ENCODE assay signal across 13 cellular contexts in genomic region chr3:70811880-70812279, GRCh38.
A peak's percentile ranks its signal among the peaks of the same experiment; 100 is the strongest.
DNase-seq lines count a peak whose midpoint lies in the region; ATAC-seq and TF ChIP-seq lines count a peak whose summit lies in the region.
"Had no signal": no experiment of that assay in that cellular context is flagged by ENCODE, and none has a peak within 500 bp of the region (broad histone marks: within the 10 kb centered on the region; RNA-seq: fewer than 3 reads in every experiment).

No MANE protein-coding gene starts in this region.

- H2AK5ac ChIP-seq in mesendoderm (ENCODE audit: low read length) = no peak overlapping the region

- no peaks in the 10 kb centered on the region for H3K36me3 Mint-ChIP-seq in endodermal cell (ENCODE audit: low read depth)
- H3K36me3 Mint-ChIP-seq: stimulated activated naive B cell treated with anti-CD40 and anti-IgM and Interleukin-4, amounts not matched to agents 10 μg/mL and 1 μg/mL and 100 μg/mL, for 72 hours had no signal

- H4K5ac ChIP-seq in mesendoderm (ENCODE audit: low read length) = no peak overlapping the region

- POLR2A ChIA-PET in BJ (lab: Charles Lee) = no interaction called here

- no peak overlapping the region for H3K4me3 Mint-ChIP-seq in endodermal cell
- H3K4me3 Mint-ChIP-seq: stimulated activated naive B cell treated with anti-CD40 and anti-IgM and Interleukin-4, amounts not matched to agents 10 μg/mL and 1 μg/mL and 100 μg/mL, for 72 hours had no signal

- peaks cover 7% of the 10 kb centered on the region for H3K9me3 Mint-ChIP-seq in endodermal cell

- no peak overlapping the region for H4K8ac ChIP-seq in mesendoderm (ENCODE audit: low read depth, low read length)

- DNase-seq in BJ (ENCODE audit: low read depth) = peak; percentile 52
- peak; percentile 44 for DNase-seq in M059J (ENCODE audit: low read depth)
- no peak for DNase-seq in endodermal cell
- DNase-seq in mesendoderm = peak; percentile 35
- no peak for DNase-seq in HT-29 (ENCODE audit: low spot score)
- DNase-seq in NCI-H345 treated with DMSO at 0.1 percent for 48 hours (lab: John Stamatoyannopoulos, UW; ENCODE audit: unreplicated experiment) = no peak
- no peak for DNase-seq in NCI-H526 treated with DMSO at 0.1 percent for 48 hours (lab: John Stamatoyannopoulos, UW)
- DNase-seq: activated CD4-positive, alpha-beta T cell treated with anti-CD3 and anti-CD28 coated beads, Interleukin-2, amount 50 U/mL, for 4 hours; MG63; stimulated activated naive B cell treated with anti-CD40 and anti-IgM and Interleukin-4, amounts not matched to agents 10 μg/mL and 1 μg/mL and 100 μg/mL, for 72 hours had no signal

- 88 to 100% methylated on average over 1 to 2 of the region's 2 CpGs for WGBS in endodermal cell (ENCODE audit: insufficient coverage in 1 of 2, insufficient read length in 1 of 2), 2 experiments
- WGBS in mesendoderm (ENCODE audit: extremely low coverage, insufficient coverage, low lambda C conversion rate) = no CpG with 5 or more reads among the region's 2 CpGs

- no peaks in the 10 kb centered on the region for H3K27me3 Mint-ChIP-seq in endodermal cell (ENCODE audit: insufficient read depth)

- no peak overlapping the region for H3K23ac ChIP-seq in mesendoderm (ENCODE audit: low read length)

- H3K4me1 Mint-ChIP-seq in endodermal cell = no peaks in the 10 kb centered on the region
- H3K4me1 Mint-ChIP-seq: stimulated activated naive B cell treated with anti-CD40 and anti-IgM and Interleukin-4, amounts not matched to agents 10 μg/mL and 1 μg/mL and 100 μg/mL, for 72 hours had no signal

- no peaks in the 10 kb centered on the region for H3K79me1 ChIP-seq in mesendoderm (ENCODE audit: low read length)

- no peak for ATAC-seq in GM18498 (IDR thresholded peaks at IDR 0.05; ENCODE audit: unreplicated experiment)
- ATAC-seq: body of pancreas had no signal

- CTCF ChIA-PET in BJ (lab: Yijun Ruan, JAX) = no interaction called here

- H3K4ac ChIP-seq in mesendoderm (ENCODE audit: low read depth, low read length) = no peak overlapping the region

- H2BK15ac ChIP-seq in mesendoderm (replicated peaks; ENCODE audit: low read depth) = no peak overlapping the region

- H3K4me3 ChIP-seq in BJ (ENCODE audit: low read depth, low read length) = no peak overlapping the region
- no peak overlapping the region for H3K4me3 ChIP-seq in endodermal cell (ENCODE audit: low read length)
- H3K4me3 ChIP-seq in mesendoderm (ENCODE audit: low read length) = no peak overlapping the region
- H3K4me3 ChIP-seq: body of pancreas, MG63, skin epidermis had no signal

- H2BK120ac ChIP-seq in mesendoderm (ENCODE audit: low read depth, low read length) = no peak overlapping the region

- no peak overlapping the region for H3K4me2 ChIP-seq in mesendoderm (ENCODE audit: low read length)

- H3K27ac Mint-ChIP-seq in endodermal cell = no peak overlapping the region
- H3K27ac Mint-ChIP-seq: stimulated activated naive B cell treated with anti-CD40 and anti-IgM and Interleukin-4, amounts not matched to agents 10 μg/mL and 1 μg/mL and 100 μg/mL, for 72 hours had no signal

- H3K27ac ChIP-seq in endodermal cell (ENCODE audit: low read depth, low read length) (peak overlapping the region; percentile 73), mesendoderm (ENCODE audit: low read depth, low read length) (no peak overlapping the region)
- H3K27ac ChIP-seq: body of pancreas had no signal

- H3K36me3 ChIP-seq in BJ (ENCODE audit: control insufficient read depth, insufficient read depth, low read length) (no peaks in the 10 kb centered on the region), endodermal cell (ENCODE audit: control insufficient read depth, insufficient read depth, low read length) (no peaks in the 10 kb centered on the region), mesendoderm (ENCODE audit: control insufficient read depth, insufficient read depth, low read length) (no peaks in the 10 kb centered on the region)
- H3K36me3 ChIP-seq: MG63 had no signal

- H3K27me3 ChIP-seq in BJ (ENCODE audit: control insufficient read depth, insufficient read depth, low read length) (no peaks in the 10 kb centered on the region), endodermal cell (ENCODE audit: control insufficient read depth, insufficient read depth, low read length, poor library complexity, severe bottlenecking) (no peaks in the 10 kb centered on the region), mesendoderm (ENCODE audit: insufficient read depth, low read length, poor library complexity) (no peaks in the 10 kb centered on the region)
- H3K27me3 ChIP-seq: body of pancreas, MG63 had no signal

- no peaks in the 10 kb centered on the region for H3K79me2 ChIP-seq in mesendoderm (ENCODE audit: control insufficient read depth, insufficient read depth, low read length)

- no peak overlapping the region for H2BK5ac ChIP-seq in mesendoderm (ENCODE audit: low read length)

- H3K4me1 ChIP-seq in endodermal cell (ENCODE audit: control insufficient read depth, insufficient read depth, low read length) (no peaks in the 10 kb centered on the region), mesendoderm (ENCODE audit: control insufficient read depth, low read depth, low read length) (no peaks in the 10 kb centered on the region)
- H3K4me1 ChIP-seq: body of pancreas had no signal

- no peak overlapping the region for H3K9ac ChIP-seq in endodermal cell (ENCODE audit: extremely low read depth, low read length, poor library complexity, severe bottlenecking)
- no peak overlapping the region for H3K9ac ChIP-seq in mesendoderm (ENCODE audit: low read length)

- TF ChIP-seq CTCF in BJ (IDR thresholded peaks at IDR 0.05; ENCODE audit: insufficient read depth, low read depth, low read length) (no peak), endodermal cell (conservative IDR thresholded peaks at IDR 0.05) (no peak)

- no peak overlapping the region for H3K18ac ChIP-seq in mesendoderm (ENCODE audit: low read length)

- H3K56ac ChIP-seq in mesendoderm (ENCODE audit: low read length) = no peak overlapping the region

- no peaks in the 10 kb centered on the region for H3K9me3 ChIP-seq in endodermal cell (ENCODE audit: control insufficient read depth, low read length)
- H3K9me3 ChIP-seq: body of pancreas had no signal

Comparison
In these comparisons a context has a peak if more than half of its experiments do, and no peak if none do; other contexts are left out.
1. DNase-seq: peak in BJ (single experiment), M059J (single experiment) and mesendoderm (single experiment); none in endodermal cell (single experiment), HT-29 (single experiment), NCI-H345 treated with DMSO at 0.1 percent for 48 hours (single experiment) and NCI-H526 treated with DMSO at 0.1 percent for 48 hours (single experiment).